ENCODE assay signal across 8 cellular contexts in genomic region chr17:45150911-45151809, GRCh38. TPM values are rescaled to one million over a fixed set of nuclear protein-coding genes. Genes with fewer than 3 reads are reported as not detected.
DNase-seq lines count a peak whose midpoint lies in the region; ATAC-seq and TF ChIP-seq lines count a peak whose summit lies in the region.

No MANE protein-coding gene starts in this region.

- peaks cover 29% of the 10 kb centered on the region for H3K36me3 Mint-ChIP-seq in stimulated activated naive CD8-positive, alpha-beta T cell treated with anti-CD3 and anti-CD28 coated beads, Interleukin-15, Interleukin-2, amounts not matched to agents 100 ng/mL and 50 ng/mL, for 24 hours (ENCODE audit: low read depth)

- intact Hi-C loops in adrenal gland (cut with DNase I) = no loop called here
- intact Hi-C loops in lower lobe of right lung (cut with DNase I) = no loop called here

- no peak for TF ChIP-seq POLR2A in adrenal gland (IDR thresholded peaks at IDR 0.05)

- WGBS in adrenal gland, 4 donors = 19 to 27% (median 22%) methylated on average over 8 of the region's 8 CpGs

- H3K36me3 ChIP-seq in adrenal gland (replicated peaks in 1 of 2) (no peaks in the 10 kb centered on the region), lower lobe of right lung (no peaks in the 10 kb centered on the region)

- no peaks in the 10 kb centered on the region for H3K9me3 ChIP-seq in adrenal gland (replicated peaks in 1 of 3)
- no peaks in the 10 kb centered on the region for H3K9me3 ChIP-seq in lower lobe of right lung

- H3K27me3 Mint-ChIP-seq in stimulated activated naive CD8-positive, alpha-beta T cell treated with anti-CD3 and anti-CD28 coated beads, Interleukin-15, Interleukin-2, amounts not matched to agents 100 ng/mL and 50 ng/mL, for 24 hours = no peaks in the 10 kb centered on the region

- peak overlapping the region; percentile 94 for H3K4me3 Mint-ChIP-seq in stimulated activated naive CD8-positive, alpha-beta T cell treated with anti-CD3 and anti-CD28 coated beads, Interleukin-15, Interleukin-2, amounts not matched to agents 100 ng/mL and 50 ng/mL, for 24 hours

- peak overlapping the region in 2 of 4 donors; percentile 3 to 88 for H3K4me3 ChIP-seq in adrenal gland
- peak overlapping the region; percentile 71 for H3K4me3 ChIP-seq in lower lobe of right lung

- peaks cover 48% of the 10 kb centered on the region for H3K4me1 Mint-ChIP-seq in stimulated activated naive CD8-positive, alpha-beta T cell treated with anti-CD3 and anti-CD28 coated beads, Interleukin-15, Interleukin-2, amounts not matched to agents 100 ng/mL and 50 ng/mL, for 24 hours (ENCODE audit: low read depth)

- no peaks in the 10 kb centered on the region for H3K27me3 ChIP-seq in adrenal gland
- H3K27me3 ChIP-seq in lower lobe of right lung (ENCODE audit: low read depth) = no peaks in the 10 kb centered on the region

- peaks cover 25 to 43% of the 10 kb centered on the region in 2 donors for H3K4me1 ChIP-seq in adrenal gland (replicated peaks in 1 of 2)
- H3K4me1 ChIP-seq in lower lobe of right lung = peaks cover 52% of the 10 kb centered on the region

- peak overlapping the region; percentile 56 for H3K27ac Mint-ChIP-seq in stimulated activated naive CD8-positive, alpha-beta T cell treated with anti-CD3 and anti-CD28 coated beads, Interleukin-15, Interleukin-2, amounts not matched to agents 100 ng/mL and 50 ng/mL, for 24 hours

- no peaks in the 10 kb centered on the region for H3K9me3 Mint-ChIP-seq in stimulated activated naive CD8-positive, alpha-beta T cell treated with anti-CD3 and anti-CD28 coated beads, Interleukin-15, Interleukin-2, amounts not matched to agents 100 ng/mL and 50 ng/mL, for 24 hours

- TF ChIP-seq CTCF in adrenal gland (IDR thresholded peaks at IDR 0.05) (no peak), lower lobe of right lung (IDR thresholded peaks at IDR 0.05) (no peak)

- no peak for ATAC-seq in stimulated activated naive CD8-positive, alpha-beta T cell treated with anti-CD3 and anti-CD28 coated beads, Interleukin-15, Interleukin-2, amounts not matched to agents 100 U/mL and 50 U/mL, for 24 hours
- no peak for ATAC-seq in lower lobe of right lung
- ATAC-seq in HG02798 (IDR thresholded peaks at IDR 0.05; ENCODE audit: poor library complexity, unreplicated experiment) = no peak
- ATAC-seq in HG02884 (IDR thresholded peaks at IDR 0.05; ENCODE audit: unreplicated experiment) = no peak

- H3K27ac ChIP-seq in adrenal gland (peak overlapping the region in 4 of 5 donors; percentile 60 to 99 (median 63)), lower lobe of right lung (peak overlapping the region; percentile 14)

- DNase-seq in stimulated activated naive CD8-positive, alpha-beta T cell treated with anti-CD3 and anti-CD28 coated beads, Interleukin-15, Interleukin-2, amounts not matched to agents 100 U/mL and 50 U/mL, for 24 hours = no peak
- DNase-seq in adrenal gland (peak in 1 of 7 donors; percentile 9), lower lobe of right lung (no peak), NCI-H2196 (lab: John Stamatoyannopoulos, UW; ENCODE audit: unreplicated experiment) (no peak), dermis blood vessel endothelial cell (no peak)

RNA-seq across cellular contexts. Expression of gene HEXIM1, which starts 2.9 kb away (rescaled TPM):
- total RNA-seq in adrenal gland (100 to 1,000 TPM in 1 of 8 donors, 10 to 100 TPM in 7; 25.1 to 159 (median 46.8) TPM), lower lobe of right lung (33.9 TPM), dermis blood vessel endothelial cell (7.0 and 11.0 TPM in 2 replicates)
- 10 to 100 TPM; 23.3 to 26.0 (median 24.4) TPM for polyA plus RNA-seq in adrenal gland

RNA-seq across cellular contexts. Expression of gene HEXIM2, which starts 10.5 kb away (rescaled TPM):
- total RNA-seq in adrenal gland (10 to 100 TPM in 7 of 8 donors, 1 to 10 TPM in 1; 8.5 to 28.1 (median 17.6) TPM), lower lobe of right lung (6.4 TPM), dermis blood vessel endothelial cell (4.1 and 4.8 TPM in 2 replicates)
- polyA plus RNA-seq in adrenal gland = 10 to 100 TPM in 2 of 3 donors, 1 to 10 TPM in 1; 4.5 to 18.0 (median 14.7) TPM

RNA-seq across cellular contexts. Expression of gene ACBD4, which starts 15.7 kb away (rescaled TPM):
- total RNA-seq in adrenal gland (10 to 100 TPM; 13.1 to 30.6 (median 23.6) TPM), lower lobe of right lung (16.6 TPM), dermis blood vessel endothelial cell (4.5 and 4.9 TPM in 2 replicates)
- 10 to 100 TPM in 2 of 3 donors, 1 to 10 TPM in 1; 7.9 to 71.3 (median 44.5) TPM for polyA plus RNA-seq in adrenal gland

RNA-seq across cellular contexts. Expression of gene PLCD3, which starts 18.8 kb away (rescaled TPM):
- total RNA-seq in adrenal gland (100 to 1,000 TPM in 5 of 8 donors, 10 to 100 TPM in 3; 48.6 to 246 (median 149) TPM), lower lobe of right lung (38.3 TPM), dermis blood vessel endothelial cell (51.3 and 51.4 TPM in 2 replicates)
- 10 to 100 TPM; 33.2 to 68.1 (median 36.4) TPM for polyA plus RNA-seq in adrenal gland
